In the genomic region with DNA sequence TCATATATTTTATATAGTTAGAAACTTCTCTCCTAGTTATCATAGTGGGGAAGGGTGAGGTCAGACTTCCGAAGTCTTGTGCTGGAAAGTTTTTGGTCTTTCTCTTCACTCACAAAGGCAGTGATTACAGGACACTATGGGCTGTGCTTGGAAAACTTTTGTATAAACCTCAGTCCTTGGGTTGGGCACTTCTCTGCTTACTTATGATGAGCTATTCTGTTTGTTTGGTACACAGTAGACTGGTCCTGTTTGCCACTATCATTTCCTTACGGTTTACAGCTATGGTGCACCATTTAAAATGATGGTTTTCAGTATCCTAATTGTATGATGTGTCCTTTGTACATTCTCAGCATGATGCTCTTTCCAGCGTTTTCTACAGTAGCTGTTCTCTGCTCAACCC, we compare ENCODE assay signal across 19 cellular contexts.
DNase-seq lines count a peak whose midpoint lies in the region; ATAC-seq, FAIRE-seq and TF ChIP-seq lines count a peak whose summit lies in the region.
"Had no signal": no experiment of that assay in that cellular context is flagged by ENCODE, and none has a peak within 500 bp of the region (broad histone marks: within the 10 kb centered on the region; RNA-seq: fewer than 3 reads in every experiment).

No MANE protein-coding gene starts in this region.

- no TSS peak for BruUV-seq in Calu3 (replicated peaks; lab: Mats Ljungman, UMichigan)
- no TSS peak for BruUV-seq in GM12878 (replicated peaks; lab: Mats Ljungman, UMichigan)

- H3K27ac ChIP-seq in GM12878 (ENCODE audit: control insufficient read depth, insufficient read depth) (no peak overlapping the region), neural progenitor cell (no peak overlapping the region), esophagus muscularis mucosa (replicated peaks in 1 of 4) (no peak overlapping the region)
- H3K27ac ChIP-seq: BLaER1, GM23248 had no signal

- no peaks in the 10 kb centered on the region for H3K27me3 ChIP-seq in GM12878 (replicated peaks in 1 of 2; ENCODE audit: control insufficient read depth in 2 of 2, insufficient read depth in 2 of 2, low read length in 1 of 2)
- no peaks in the 10 kb centered on the region for H3K27me3 ChIP-seq in neural progenitor cell
- H3K27me3 ChIP-seq in esophagus muscularis mucosa = no peaks in the 10 kb centered on the region
- H3K27me3 ChIP-seq: BLaER1 had no signal

- TF ChIP-seq CTCF in Calu3 (IDR thresholded peaks at IDR 0.05; ENCODE audit: unreplicated experiment) = no peak
- no peak for TF ChIP-seq CTCF in GM12878 (IDR thresholded peaks at IDR 0.05 in 2 of 3, conservative IDR thresholded peaks at IDR 0.05 in 1 of 3; ENCODE audit: control insufficient read depth in 2 of 3, extremely low read depth in 1 of 3, insufficient read depth in 1 of 3, low read depth in 3 of 3, low read length in 3 of 3)
- TF ChIP-seq CTCF in neural progenitor cell (IDR thresholded peaks at IDR 0.05) = no peak
- no peak for TF ChIP-seq CTCF in esophagus muscularis mucosa (IDR thresholded peaks at IDR 0.05)

- H3K4me1 Mint-ChIP-seq in Calu3 (ENCODE audit: low read depth, unreplicated experiment) (peaks cover 29% of the 10 kb centered on the region), neural progenitor cell (no peaks in the 10 kb centered on the region)
- H3K4me1 Mint-ChIP-seq: CD4-positive, alpha-beta memory T cell had no signal

- H3K36me3 Mint-ChIP-seq in Calu3 (ENCODE audit: insufficient read depth, unreplicated experiment) (no peaks in the 10 kb centered on the region), neural progenitor cell (peaks cover under 1% of the 10 kb centered on the region)

- 95% methylated on average over 3 of the region's 3 CpGs for WGBS in GM12878 (ENCODE audit: insufficient coverage, insufficient replicate concordance, low lambda C conversion rate, missing lambda C conversion rate)
- WGBS in esophagus muscularis mucosa = 90% methylated on average over 3 of the region's 3 CpGs

- H3K9me3 Mint-ChIP-seq in Calu3 (ENCODE audit: low read depth, unreplicated experiment) (no peaks in the 10 kb centered on the region), neural progenitor cell (peaks cover 12% of the 10 kb centered on the region)

- FAIRE-seq in GM12878 (lab: Jason Lieb, UNC) = no peak
- FAIRE-seq: A204.1, G401.6, GM12892, GM18507, H54, HTR-8/SVneo had no signal

- H3K4me3 ChIP-seq in GM12878 = no peak overlapping the region
- H3K4me3 ChIP-seq in neural progenitor cell = no peak overlapping the region
- H3K4me3 ChIP-seq in esophagus muscularis mucosa = no peak overlapping the region
- H3K4me3 ChIP-seq: BLaER1, GM23248 had no signal

- POLR2A ChIA-PET in GM12878 (lab: Charles Lee) = interaction anchor here (0.7 to 1.8 kb wide), 6 partner anchors 9 to 31 kb away, joined by 3 to 10 read pairs (median 4); no protein-coding TSS in a partner anchor

- no peaks in the 10 kb centered on the region for H3F3A ChIP-seq in neural progenitor cell (ENCODE audit: low read depth)

- TF ChIP-seq POLR2A in GM12878 (IDR thresholded peaks at IDR 0.05; ENCODE audit: low read depth, low read length) (no peak), esophagus muscularis mucosa (IDR thresholded peaks at IDR 0.05; ENCODE audit: low read depth) (no peak)

- TF ChIP-seq EP300 in GM12878 (IDR thresholded peaks at IDR 0.05; ENCODE audit: borderline replicate concordance in 1 of 2, control insufficient read depth in 1 of 2, low read depth in 2 of 2, low read length in 2 of 2) (no peak), esophagus muscularis mucosa (IDR thresholded peaks at IDR 0.05) (no peak)

- in situ Hi-C loops in GM12878 (cut with MboI) = no loop called here

- no peaks in the 10 kb centered on the region for H3K36me3 ChIP-seq in GM12878 (ENCODE audit: control insufficient read depth in 2 of 2, insufficient read depth in 2 of 2, low read length in 1 of 2)
- H3K36me3 ChIP-seq in neural progenitor cell = no peaks in the 10 kb centered on the region
- no peaks in the 10 kb centered on the region for H3K36me3 ChIP-seq in esophagus muscularis mucosa
- H3K36me3 ChIP-seq: BLaER1 had no signal

- H3K4me2 ChIP-seq in GM12878 (ENCODE audit: control insufficient read depth, insufficient read depth) (no peak overlapping the region), neural progenitor cell (no peak overlapping the region)
- H3K4me2 ChIP-seq: BLaER1 had no signal

- H2AFZ ChIP-seq in GM12878 (ENCODE audit: control insufficient read depth, low read depth, low read length) = no peak overlapping the region
- H2AFZ ChIP-seq in neural progenitor cell (replicated peaks) = peak overlapping the region; percentile 22
- H2AFZ ChIP-seq: GM23248 had no signal

- no peak for TF ChIP-seq RAD21 in GM12878 (IDR thresholded peaks at IDR 0.05; ENCODE audit: insufficient read depth, low read depth, low read length)

- RAD21 ChIA-PET in GM12878 (lab: Charles Lee; ENCODE audit: unreplicated experiment) = interaction anchor here (0.8 to 1.9 kb wide), 5 partner anchors 9 to 85 kb away, joined by 4 to 6 read pairs (median 5); no protein-coding TSS in a partner anchor

- CTCF ChIA-PET in Calu3 (lab: Charles Lee) (interaction anchor here (0.5 to 1.2 kb wide), 2 partner anchors 9 to 116 kb away, joined by 3 to 4 read pairs; no protein-coding TSS in a partner anchor), GM12878 (lab: Yijun Ruan, JAX) (interaction anchor here (0.9 to 2.2 kb wide), 5 partner anchors 10 to 165 kb away, joined by 3 to 8 read pairs (median 5); no protein-coding TSS in a partner anchor)

- peak; percentile 24 for ATAC-seq in GM12878

- H3K79me2 ChIP-seq in GM12878 (ENCODE audit: control insufficient read depth, insufficient read depth, low read length) = no peaks in the 10 kb centered on the region
- H3K79me2 ChIP-seq in neural progenitor cell (ENCODE audit: low read depth) = no peaks in the 10 kb centered on the region

- H3K4me3 Mint-ChIP-seq in Calu3 (ENCODE audit: low read depth, unreplicated experiment) = no peak overlapping the region
- H3K4me3 Mint-ChIP-seq in neural progenitor cell = no peak overlapping the region
- H3K4me3 Mint-ChIP-seq: CD14-positive monocyte; CD4-positive, alpha-beta memory T cell had no signal

- H3K4me1 ChIP-seq in GM12878 (ENCODE audit: control insufficient read depth, insufficient read depth, low read length) (peaks cover 10% of the 10 kb centered on the region), neural progenitor cell (peaks cover 6% of the 10 kb centered on the region), esophagus muscularis mucosa (peaks cover 4 to 14% (median 8%) of the 10 kb centered on the region in 4 donors)
- H3K4me1 ChIP-seq: BLaER1 had no signal

- DNase-seq in Calu3 = no peak
- no peak for DNase-seq in GM12878 (ENCODE audit: low read depth, low spot score)
- no peak for DNase-seq in neural progenitor cell (ENCODE audit: low spot score)
- DNase-seq in HK-2 (ENCODE audit: unreplicated experiment) = no peak
- no peak for DNase-seq in stimulated activated naive CD4-positive, alpha-beta T cell (lab: John Stamatoyannopoulos, UW)
- no peak for DNase-seq in esophagus muscularis mucosa (ENCODE audit: extremely low spot score)
- DNase-seq: CD4-positive, alpha-beta memory T cell; DMS 273 treated with DMSO at 0.1 percent for 48 hours; GM23248; HCEC 1CT; KG1 had no signal

- H3K27me3 Mint-ChIP-seq in Calu3 (ENCODE audit: unreplicated experiment) (no peaks in the 10 kb centered on the region), neural progenitor cell (ENCODE audit: insufficient read depth, low read depth) (no peaks in the 10 kb centered on the region)

- H4K20me1 ChIP-seq in GM12878 (ENCODE audit: control insufficient read depth, insufficient read depth) (no peaks in the 10 kb centered on the region), neural progenitor cell (ENCODE audit: low read depth) (no peaks in the 10 kb centered on the region)
- H4K20me1 ChIP-seq: BLaER1 had no signal

- no peak overlapping the region for H3K9ac ChIP-seq in GM12878 (ENCODE audit: control insufficient read depth, insufficient read depth, low read length)
- H3K9ac ChIP-seq in neural progenitor cell = no peak overlapping the region
- H3K9ac ChIP-seq: BLaER1, GM23248 had no signal

- SMC1A ChIA-PET in GM12878 (lab: Charles Lee; ENCODE audit: uncharacterized antibody, unreplicated experiment) = interaction anchor here (0.6 to 4.3 kb wide), 12 partner anchors 10 to 118 kb away, joined by 3 to 25 read pairs (median 4); no protein-coding TSS in a partner anchor

- H3K27ac Mint-ChIP-seq in Calu3 (ENCODE audit: unreplicated experiment) (peak overlapping the region; percentile 76), neural progenitor cell (no peak overlapping the region)
- H3K27ac Mint-ChIP-seq: CD4-positive, alpha-beta memory T cell had no signal

- intact Hi-C loops in Calu3 (cut with micrococcal nuclease; ENCODE audit: unreplicated experiment) (loop anchor here (5.0 kb wide), 1 partner anchor 39 kb away; no protein-coding TSS in a partner anchor), GM12878 (cut with micrococcal nuclease; ENCODE audit: unreplicated experiment) (no loop called here), esophagus muscularis mucosa (cut with DNase I) (no loop called here)

- H3K9me3 ChIP-seq in GM12878 (replicated peaks; ENCODE audit: control insufficient read depth, insufficient read depth, low read length) (peaks cover 2% of the 10 kb centered on the region; the same call in 1 of the 3 replicates), neural progenitor cell (ENCODE audit: low read depth) (peaks cover 10% of the 10 kb centered on the region), esophagus muscularis mucosa (peaks cover 0 to 8% (median 6%) of the 10 kb centered on the region in 4 donors)

TF ChIP-seq in GM12878, 131 proteins besides CTCF, POLR2A, EP300 and RAD21 (continues in another document):
- TF ChIP-seq, protein P1, sequence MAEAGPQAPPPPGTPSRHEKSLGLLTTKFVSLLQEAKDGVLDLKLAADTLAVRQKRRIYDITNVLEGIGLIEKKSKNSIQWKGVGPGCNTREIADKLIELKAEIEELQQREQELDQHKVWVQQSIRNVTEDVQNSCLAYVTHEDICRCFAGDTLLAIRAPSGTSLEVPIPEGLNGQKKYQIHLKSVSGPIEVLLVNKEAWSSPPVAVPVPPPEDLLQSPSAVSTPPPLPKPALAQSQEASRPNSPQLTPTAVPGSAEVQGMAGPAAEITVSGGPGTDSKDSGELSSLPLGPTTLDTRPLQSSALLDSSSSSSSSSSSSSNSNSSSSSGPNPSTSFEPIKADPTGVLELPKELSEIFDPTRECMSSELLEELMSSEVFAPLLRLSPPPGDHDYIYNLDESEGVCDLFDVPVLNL (IDR thresholded peaks at IDR 0.05; ENCODE audit: low read depth, low read length) = no peak
- no peak for TF ChIP-seq BRCA1 (IDR thresholded peaks at IDR 0.05; ENCODE audit: low read depth, low read length)
